In the genomic region with DNA sequence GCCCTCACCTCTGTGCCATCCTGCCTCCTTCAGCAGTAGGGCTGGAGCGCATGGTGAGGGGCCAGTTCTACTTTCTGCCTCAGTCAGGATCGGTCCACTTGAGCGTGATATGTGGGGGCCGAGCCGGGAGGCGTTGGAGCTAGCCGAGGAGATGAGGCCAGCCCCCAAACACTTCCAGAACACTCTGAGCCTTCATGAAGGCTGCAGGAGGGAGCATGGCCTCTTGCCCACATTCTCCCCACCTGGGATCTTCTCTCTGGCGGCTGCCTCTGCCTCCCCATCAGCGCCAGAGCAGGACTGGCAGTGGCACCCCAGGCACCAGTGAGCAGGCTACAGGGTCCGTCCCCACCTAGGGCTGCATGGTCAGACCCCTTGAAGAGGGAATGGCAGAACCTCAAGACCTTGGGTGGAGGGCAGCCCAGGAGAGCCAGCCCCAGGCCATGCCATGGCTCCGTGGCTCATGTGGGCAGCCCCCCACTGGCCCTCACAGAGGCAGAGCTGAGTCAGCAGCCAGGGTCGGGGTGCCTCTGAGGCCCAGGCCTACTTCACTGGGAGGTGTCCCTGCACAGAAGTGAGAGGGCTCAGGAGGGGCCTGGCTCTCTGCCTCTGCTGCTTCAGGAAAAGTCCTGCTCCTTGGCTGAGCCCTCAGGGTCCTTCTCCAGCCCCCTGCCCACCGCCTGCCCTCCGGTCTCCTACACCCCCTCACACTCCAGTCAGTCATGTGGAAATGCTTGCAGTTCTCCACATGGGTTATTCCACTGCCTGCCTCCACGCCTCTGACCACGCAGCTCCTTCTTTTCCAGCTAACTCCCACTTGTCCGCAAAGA, we compare ENCODE assay signal across 14 cellular contexts. TPM values are rescaled to one million over a fixed set of nuclear protein-coding genes. Genes with fewer than 3 reads are reported as not detected.
DNase-seq lines count a peak whose midpoint lies in the region; ATAC-seq and TF ChIP-seq lines count a peak whose summit lies in the region.
"Had no signal": no experiment of that assay in that cellular context is flagged by ENCODE, and none has a peak within 500 bp of the region (broad histone marks: within the 10 kb centered on the region; RNA-seq: fewer than 3 reads in every experiment).

No MANE protein-coding gene starts in this region.

- H3K4me1 Mint-ChIP-seq in activated T-cell treated with anti-CD3 and anti-CD28 coated beads, Interleukin-2, amount 50 U/mL, for 4 hours (ENCODE audit: low read depth) = peaks cover 92% of the 10 kb centered on the region
- H3K4me1 Mint-ChIP-seq in effector memory CD8-positive, alpha-beta T cell (ENCODE audit: low read depth in 2 of 2) = peaks cover 19 to 55% of the 10 kb centered on the region in 2 donors

- TF ChIP-seq CTCF in spleen (IDR thresholded peaks at IDR 0.05 in 8 of 11, conservative IDR thresholded peaks at IDR 0.05 in 3 of 11) = no peak

- no peaks in the 10 kb centered on the region for H3K9me3 Mint-ChIP-seq in activated T-cell treated with anti-CD3 and anti-CD28 coated beads, Interleukin-2, amount 50 U/mL, for 4 hours
- no peaks in the 10 kb centered on the region for H3K9me3 Mint-ChIP-seq in effector memory CD8-positive, alpha-beta T cell

- H3K27ac ChIP-seq in KOPT-K1 (ENCODE audit: low read depth, low read length, poor library complexity, severe bottlenecking) (peak overlapping the region; percentile 99), spleen (peak overlapping the region in 6 of 8 donors; percentile 55 to 93 (median 82))
- H3K27ac ChIP-seq: coronary artery, pancreas, tibial artery had no signal

- H3K27ac Mint-ChIP-seq in effector memory CD8-positive, alpha-beta T cell = peak overlapping the region; percentile 57 to 90

- 78 to 91% (median 84%) methylated on average over 10 to 17 of the region's 17 CpGs for WGBS in spleen, 5 donors

- no peak for TF ChIP-seq POLR2A in spleen (IDR thresholded peaks at IDR 0.05)

- no peaks in the 10 kb centered on the region for H3K36me3 Mint-ChIP-seq in activated T-cell treated with anti-CD3 and anti-CD28 coated beads, Interleukin-2, amount 50 U/mL, for 4 hours (ENCODE audit: insufficient read depth)
- no peaks in the 10 kb centered on the region for H3K36me3 Mint-ChIP-seq in effector memory CD8-positive, alpha-beta T cell (ENCODE audit: insufficient read depth)

- ATAC-seq in activated T-cell treated with anti-CD3 and anti-CD28 coated beads, Interleukin-2, amount 50 U/mL, for 4 hours = no peak
- no peak for ATAC-seq in effector memory CD8-positive, alpha-beta T cell (replicated peaks)
- ATAC-seq in HG02610 (IDR thresholded peaks at IDR 0.05; ENCODE audit: unreplicated experiment) = no peak

- no peaks in the 10 kb centered on the region for H3K27me3 Mint-ChIP-seq in activated T-cell treated with anti-CD3 and anti-CD28 coated beads, Interleukin-2, amount 50 U/mL, for 4 hours (ENCODE audit: low read depth)
- no peaks in the 10 kb centered on the region for H3K27me3 Mint-ChIP-seq in effector memory CD8-positive, alpha-beta T cell

- peak overlapping the region; percentile 47 for H3K4me3 Mint-ChIP-seq in activated T-cell treated with anti-CD3 and anti-CD28 coated beads, Interleukin-2, amount 50 U/mL, for 4 hours
- no peak overlapping the region for H3K4me3 Mint-ChIP-seq in effector memory CD8-positive, alpha-beta T cell

- H3K27me3 ChIP-seq in spleen (replicated peaks in 1 of 7) = no peaks in the 10 kb centered on the region
- H3K27me3 ChIP-seq: pancreas had no signal

- DNase-seq in activated T-cell treated with anti-CD3 and anti-CD28 coated beads, Interleukin-2, amount 50 U/mL, for 4 hours = no peak
- no peak for DNase-seq in activated T-cell treated with anti-CD3 and anti-CD28 coated beads for 4 hours
- no peak for DNase-seq in effector memory CD8-positive, alpha-beta T cell
- DNase-seq in spleen = no peak
- DNase-seq in DMS153 treated with DMSO at 0.1 percent for 48 hours (lab: John Stamatoyannopoulos, UW; ENCODE audit: unreplicated experiment) = no peak
- no peak for DNase-seq in NOMO-1 (lab: John Stamatoyannopoulos, UW; ENCODE audit: unreplicated experiment in 2 of 2)
- DNase-seq: DMS79, NCI-H187 treated with DMSO at 0.1 percent for 48 hours, NCI-H526 treated with DMSO at 0.1 percent for 48 hours, tibial artery had no signal

- H3K4me3 ChIP-seq in spleen = no peak overlapping the region
- H3K4me3 ChIP-seq: coronary artery, pancreas, tibial artery had no signal

- H3K36me3 ChIP-seq in KOPT-K1 (ENCODE audit: insufficient read depth, low read length) (no peaks in the 10 kb centered on the region), spleen (no peaks in the 10 kb centered on the region)
- H3K36me3 ChIP-seq: pancreas, tibial artery had no signal

- intact Hi-C loops in spleen (cut with DNase I; ENCODE audit: low total_unique reads) = no loop called here

- H3K4me1 ChIP-seq in spleen = peaks cover 34 to 99% (median 78%) of the 10 kb centered on the region in 6 donors
- H3K4me1 ChIP-seq: pancreas, tibial artery had no signal

- no peaks in the 10 kb centered on the region for H3K9me3 ChIP-seq in KOPT-K1 (ENCODE audit: insufficient read depth, low read length, poor library complexity, severe bottlenecking)
- no peaks in the 10 kb centered on the region for H3K9me3 ChIP-seq in spleen
- H3K9me3 ChIP-seq: pancreas, tibial artery had no signal

RNA-seq across cellular contexts. Expression of a gene that starts 28.1 kb away (rescaled TPM):
- total RNA-seq in activated T-cell treated with anti-CD3 and anti-CD28 coated beads, Interleukin-2, amount 50 U/mL, for 4 hours = under 1 TPM; 0.33 to 0.41 (median 0.40) TPM
- total RNA-seq in spleen = 10 to 100 TPM in 1 of 7 donors, 1 to 10 TPM in 6; 3.2 to 14.3 (median 5.0) TPM
- 1 to 10 TPM; 1.6 to 3.6 (median 1.7) TPM for polyA plus RNA-seq in spleen

RNA-seq across cellular contexts. Expression of a gene that starts 38.2 kb away (rescaled TPM):
- total RNA-seq in activated T-cell treated with anti-CD3 and anti-CD28 coated beads, Interleukin-2, amount 50 U/mL, for 4 hours = 100 to 1,000 TPM; 187 to 215 (median 195) TPM
- total RNA-seq in spleen = 100 to 1,000 TPM in 5 of 7 donors, 10 to 100 TPM in 2; 74.9 to 150 (median 132) TPM
- 100 to 1,000 TPM in 1 of 3 donors, 10 to 100 TPM in 2; 41.6 to 154 (median 78.4) TPM for polyA plus RNA-seq in spleen
